In genomic region chr16:70253291-70254094, GRCh38 we compare ENCODE assay signal across 8 cellular contexts. TPM values are rescaled to one million over a fixed set of nuclear protein-coding genes. Genes with fewer than 3 reads are reported as not detected.
DNase-seq lines count a peak whose midpoint lies in the region; ATAC-seq, FAIRE-seq and TF ChIP-seq lines count a peak whose summit lies in the region.

No MANE protein-coding gene starts in this region.

- H3K4me1 Mint-ChIP-seq in naive B cell, result peaks cover 9 to 16% (median 11%) of the 10 kb centered on the region in 3 donors
- H3K4me1 Mint-ChIP-seq in stimulated activated memory B cell treated with anti-CD40 and anti-IgM and Interleukin-4, amounts not matched to agents 10 μg/mL and 1 μg/mL and 100 μg/mL, for 72 hours, result peaks cover 10% of the 10 kb centered on the region

- H3K36me3 Mint-ChIP-seq in naive B cell, result peaks cover 0 to 7% of the 10 kb centered on the region in 2 donors
- peaks cover 9% of the 10 kb centered on the region for H3K36me3 Mint-ChIP-seq in stimulated activated memory B cell treated with anti-CD40 and anti-IgM and Interleukin-4, amounts not matched to agents 10 μg/mL and 1 μg/mL and 100 μg/mL, for 72 hours

- H3K4me3 Mint-ChIP-seq in naive B cell, result peak overlapping the region in 3 of 8 donors; percentile 15 to 69 (median 37)
- H3K4me3 Mint-ChIP-seq in stimulated activated memory B cell treated with anti-CD40 and anti-IgM and Interleukin-4, amounts not matched to agents 10 μg/mL and 1 μg/mL and 100 μg/mL, for 72 hours, result no peak overlapping the region

- no peak for ATAC-seq in naive B cell (ENCODE audit: low read depth in 2 of 2)
- no peak for ATAC-seq in stimulated activated memory B cell treated with anti-CD40 and anti-IgM and Interleukin-4, amounts not matched to agents 10 μg/mL and 1 μg/mL and 100 μg/mL, for 72 hours
- ATAC-seq in GM18505 (IDR thresholded peaks at IDR 0.05; ENCODE audit: unreplicated experiment), result no peak

- H3K9me3 Mint-ChIP-seq in naive B cell, result no peaks in the 10 kb centered on the region
- no peaks in the 10 kb centered on the region for H3K9me3 Mint-ChIP-seq in stimulated activated memory B cell treated with anti-CD40 and anti-IgM and Interleukin-4, amounts not matched to agents 10 μg/mL and 1 μg/mL and 100 μg/mL, for 72 hours

- DNase-seq in 8988T (peak; percentile 63), ELF-1 (ENCODE audit: low read depth, low spot score) (peak; percentile 51), RKO (ENCODE audit: low spot score) (peak; percentile 53), naive B cell (peak; percentile 24), GM12891 (ENCODE audit: insufficient read length, low spot score) (no peak)
- DNase-seq in central memory CD4-positive, alpha-beta T cell, result peak; percentile 14

- FAIRE-seq in GM12891 (lab: Jason Lieb, UNC), result no peak

- H3K27me3 Mint-ChIP-seq in naive B cell, result no peaks in the 10 kb centered on the region
- no peaks in the 10 kb centered on the region for H3K27me3 Mint-ChIP-seq in stimulated activated memory B cell treated with anti-CD40 and anti-IgM and Interleukin-4, amounts not matched to agents 10 μg/mL and 1 μg/mL and 100 μg/mL, for 72 hours

- TF ChIP-seq POLR2A in GM12891 (IDR thresholded peaks at IDR 0.05; ENCODE audit: low read depth, low read length) (no peak), GM18505 (IDR thresholded peaks at IDR 0.05; ENCODE audit: borderline replicate concordance, extremely low read depth, insufficient read depth, insufficient read length) (no peak)

- H3K27ac Mint-ChIP-seq in naive B cell, result peak overlapping the region in 1 of 6 donors; percentile 72
- no peak overlapping the region for H3K27ac Mint-ChIP-seq in stimulated activated memory B cell treated with anti-CD40 and anti-IgM and Interleukin-4, amounts not matched to agents 10 μg/mL and 1 μg/mL and 100 μg/mL, for 72 hours

TF ChIP-seq in GM12891, 5 proteins besides CTCF, POLR2A, EP300 and RAD21:
- no peak for TF ChIP-seq POLR2AphosphoS5 (IDR thresholded peaks at IDR 0.05; ENCODE audit: low read depth, low read length)
- TF ChIP-seq PAX5 (IDR thresholded peaks at IDR 0.05; ENCODE audit: insufficient read depth, low read length, severe bottlenecking), result no peak
- no peak for TF ChIP-seq POU2F2 (IDR thresholded peaks at IDR 0.05; ENCODE audit: low read depth, low read length)
- no peak for TF ChIP-seq SPI1 (IDR thresholded peaks at IDR 0.05; ENCODE audit: low read depth, low read length)
- TF ChIP-seq TAF1 (IDR thresholded peaks at IDR 0.05; ENCODE audit: low read depth, low read length), result no peak
TF ChIP-seq in GM12891: peak in this region for 0.

RNA-seq across cellular contexts. Expression of gene EXOSC6, which starts 1.8 kb away (rescaled TPM):
- polyA plus RNA-seq in naive B cell (ENCODE audit: low read depth in 6 of 6), result 10 to 100 TPM in 5 of 6 donors, 1 to 10 TPM in 1; 8.1 to 24.6 (median 12.2) TPM
- 5.4 TPM for polyA plus RNA-seq in GM12891 (2012; ENCODE audit: low read depth, missing spikeins)

RNA-seq across cellular contexts. Expression of gene AARS1, which starts 35.8 kb away (rescaled TPM):
- 10 to 100 TPM; 24.6 to 42.7 (median 28.8) TPM for polyA plus RNA-seq in naive B cell (ENCODE audit: low read depth in 6 of 6)
- polyA plus RNA-seq in GM12891 (2012; ENCODE audit: low read depth, missing spikeins), result 73.7 TPM

RNA-seq across cellular contexts. Expression of gene DDX19B, which starts 45.5 kb away (rescaled TPM):
- polyA plus RNA-seq in naive B cell (ENCODE audit: low read depth in 6 of 6), result 10 to 100 TPM; 33.8 to 54.6 (median 37.8) TPM
- 29.2 TPM for polyA plus RNA-seq in GM12891 (2012; ENCODE audit: low read depth, missing spikeins)
